In the genomic region with DNA sequence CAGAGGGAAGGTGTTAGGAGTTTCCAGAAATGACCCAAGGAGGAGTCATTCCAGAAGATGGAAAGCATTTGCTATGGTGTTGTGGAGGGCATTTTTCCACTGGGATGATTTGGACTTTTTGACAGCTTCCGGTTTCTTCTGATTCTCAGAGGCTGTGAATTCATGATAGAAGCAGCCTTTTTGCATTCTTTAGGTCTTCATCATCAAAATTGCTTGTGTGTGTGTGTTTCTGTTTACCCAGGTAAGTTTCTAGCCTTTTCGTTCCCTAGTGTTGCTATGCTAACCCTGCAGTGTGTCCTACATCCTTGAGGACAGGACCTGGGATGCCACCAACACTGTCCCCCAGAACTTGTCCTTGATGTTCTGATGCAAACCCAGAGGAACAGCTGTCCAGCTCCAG, we compare ENCODE assay signal across 32 cellular contexts. TPM values are rescaled to one million over a fixed set of nuclear protein-coding genes. Genes with fewer than 3 reads are reported as not detected.
"Had no signal": no experiment of that assay in that cellular context is flagged by ENCODE, and none has a peak within 500 bp of the region (broad histone marks: within the 10 kb centered on the region; RNA-seq: fewer than 3 reads in every experiment).

No MANE protein-coding gene starts in this region.

- H3K4me1 ChIP-seq: left ventricle myocardium inferior, pancreas, prostate gland, sigmoid colon, spleen, tibial artery, vagina had no signal

- H3K27me3 ChIP-seq: pancreas, suprapubic skin, tibial artery, vagina had no signal

- H3K9me3 ChIP-seq: left ventricle myocardium inferior, mucosa of descending colon, pancreas, prostate gland, sigmoid colon, spleen, suprapubic skin, thoracic aorta, tibial artery, vagina had no signal

- H3K9me3 Mint-ChIP-seq: natural killer cell treated with Interleukin-12 subunit alpha and Interleukin-12 subunit beta and Interleukin-15 and Interleukin-18, amount 100 ng/mL, for 72 hours; stimulated activated naive CD8-positive, alpha-beta T cell treated with anti-CD3 and anti-CD28 coated beads, Interleukin-15, Interleukin-2, amounts not matched to agents 100 ng/mL and 50 ng/mL, for 24 hours; type B pancreatic cell had no signal

- H3K27me3 Mint-ChIP-seq: stimulated activated naive CD8-positive, alpha-beta T cell treated with anti-CD3 and anti-CD28 coated beads, Interleukin-15, Interleukin-2, amounts not matched to agents 100 ng/mL and 50 ng/mL, for 24 hours had no signal

- H3K36me3 Mint-ChIP-seq: immature natural killer cell; memory B cell; naive thymus-derived CD4-positive, alpha-beta T cell; natural killer cell treated with Interleukin-12 subunit alpha and Interleukin-12 subunit beta and Interleukin-15 and Interleukin-18, amount 100 ng/mL, for 72 hours; stimulated activated effector memory CD8-positive, alpha-beta T cell treated with anti-CD3 and anti-CD28 coated beads, Interleukin-12 subunit alpha, Interleukin-12 subunit beta, amount 100 ng/mL, for 72 hours; type B pancreatic cell had no signal

- H3K36me3 ChIP-seq: left ventricle myocardium inferior, pancreas, prostate gland, sigmoid colon, spleen, suprapubic skin, thoracic aorta, tibial artery, vagina had no signal

- H3K27ac ChIP-seq: left ventricle myocardium inferior, pancreas, prostate gland, sigmoid colon, spleen, suprapubic skin, thoracic aorta, tibial artery, vagina had no signal

- H3K27ac Mint-ChIP-seq: immature natural killer cell; memory B cell; naive thymus-derived CD4-positive, alpha-beta T cell; natural killer cell treated with Interleukin-12 subunit alpha and Interleukin-12 subunit beta and Interleukin-15 and Interleukin-18, amount 100 ng/mL, for 72 hours; stimulated activated effector memory CD8-positive, alpha-beta T cell treated with anti-CD3 and anti-CD28 coated beads, Interleukin-12 subunit alpha, Interleukin-12 subunit beta, amount 100 ng/mL, for 72 hours; stimulated activated naive CD8-positive, alpha-beta T cell treated with anti-CD3 and anti-CD28 coated beads, Interleukin-15, Interleukin-2, amounts not matched to agents 100 ng/mL and 50 ng/mL, for 24 hours; type B pancreatic cell had no signal

- H3K4me3 Mint-ChIP-seq: immature natural killer cell; memory B cell; naive thymus-derived CD4-positive, alpha-beta T cell; natural killer cell treated with Interleukin-12 subunit alpha and Interleukin-12 subunit beta and Interleukin-15 and Interleukin-18, amount 100 ng/mL, for 72 hours; stimulated activated effector memory CD8-positive, alpha-beta T cell treated with anti-CD3 and anti-CD28 coated beads, Interleukin-12 subunit alpha, Interleukin-12 subunit beta, amount 100 ng/mL, for 72 hours; stimulated activated naive CD8-positive, alpha-beta T cell treated with anti-CD3 and anti-CD28 coated beads, Interleukin-15, Interleukin-2, amounts not matched to agents 100 ng/mL and 50 ng/mL, for 24 hours; type B pancreatic cell had no signal

- DNase-seq: hypothalamus; immature natural killer cell; kidney; left ventricle myocardium inferior; midbrain; mucosa of descending colon; naive thymus-derived CD4-positive, alpha-beta T cell; nucleus accumbens; pancreas; retina; right cardiac atrium; sigmoid colon; small intestine; spleen; stimulated activated CD4-positive, alpha-beta T cell treated with anti-CD3 and anti-CD28 coated beads, Interleukin-4, amount 100 ng/mL, for 24 hours; stimulated activated naive CD4-positive, alpha-beta T cell; tibial artery had no signal

- H3K4me3 ChIP-seq: left ventricle myocardium inferior, lung, mucosa of descending colon, pancreas, prostate gland, sigmoid colon, spleen, suprapubic skin, thoracic aorta, tibial artery, vagina had no signal

- H3K4me1 Mint-ChIP-seq: immature natural killer cell; memory B cell; naive thymus-derived CD4-positive, alpha-beta T cell; stimulated activated effector memory CD8-positive, alpha-beta T cell treated with anti-CD3 and anti-CD28 coated beads, Interleukin-12 subunit alpha, Interleukin-12 subunit beta, amount 100 ng/mL, for 72 hours had no signal

- FAIRE-seq: islet of Langerhans, kidney, pancreas, small intestine had no signal

RNA-seq across cellular contexts. Expression of a gene that starts 19.6 kb away (rescaled TPM):
- total RNA-seq: mesenteric fat pad; mucosa of descending colon; myocyte; naive thymus-derived CD4-positive, alpha-beta T cell; natural killer cell treated with Interleukin-12 subunit alpha and Interleukin-12 subunit beta and Interleukin-15 and Interleukin-18, amount 100 ng/mL, for 72 hours; right cardiac atrium; sigmoid colon; spleen; ureter; vagina had no signal
- polyA plus RNA-seq: immature natural killer cell; naive thymus-derived CD4-positive, alpha-beta T cell; neural cell; sigmoid colon; small intestine; spleen had no signal
